ENCODE assay signal across 18 cellular contexts in the genomic region with DNA sequence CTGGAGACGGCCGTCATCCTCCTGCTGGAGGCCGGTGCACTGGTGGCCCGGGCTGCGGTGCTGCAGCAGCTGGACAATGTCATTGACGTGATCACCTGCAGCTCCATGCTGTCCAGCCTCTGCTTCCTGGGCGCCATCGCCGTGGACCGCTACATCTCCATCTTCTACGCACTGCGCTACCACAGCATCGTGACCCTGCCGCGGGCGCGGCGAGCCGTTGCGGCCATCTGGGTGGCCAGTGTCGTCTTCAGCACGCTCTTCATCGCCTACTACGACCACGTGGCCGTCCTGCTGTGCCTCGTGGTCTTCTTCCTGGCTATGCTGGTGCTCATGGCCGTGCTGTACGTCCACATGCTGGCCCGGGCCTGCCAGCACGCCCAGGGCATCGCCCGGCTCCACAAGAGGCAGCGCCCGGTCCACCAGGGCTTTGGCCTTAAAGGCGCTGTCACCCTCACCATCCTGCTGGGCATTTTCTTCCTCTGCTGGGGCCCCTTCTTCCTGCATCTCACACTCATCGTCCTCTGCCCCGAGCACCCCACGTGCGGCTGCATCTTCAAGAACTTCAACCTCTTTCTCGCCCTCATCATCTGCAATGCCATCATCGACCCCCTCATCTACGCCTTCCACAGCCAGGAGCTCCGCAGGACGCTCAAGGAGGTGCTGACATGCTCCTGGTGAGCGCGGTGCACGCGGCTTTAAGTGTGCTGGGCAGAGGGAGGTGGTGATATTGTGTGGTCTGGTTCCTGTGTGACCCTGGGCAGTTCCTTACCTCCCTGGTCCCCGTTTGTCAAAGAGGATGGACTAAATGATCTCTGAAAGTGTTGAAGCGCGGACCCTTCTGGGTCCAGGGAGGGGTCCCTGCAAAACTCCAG. TPM values are rescaled to one million over a fixed set of nuclear protein-coding genes. Genes with fewer than 3 reads are reported as not detected.
DNase-seq lines count a peak whose midpoint lies in the region; ATAC-seq, FAIRE-seq and TF ChIP-seq lines count a peak whose summit lies in the region.
"Had no signal": no experiment of that assay in that cellular context is flagged by ENCODE, and none has a peak within 500 bp of the region (broad histone marks: within the 10 kb centered on the region; RNA-seq: fewer than 3 reads in every experiment).

No MANE protein-coding gene starts in this region.

- H3F3A ChIP-seq in Loucy (ENCODE audit: low read depth) = no peaks in the 10 kb centered on the region

- H3K4me3 ChIP-seq in Loucy (ENCODE audit: low read length, poor library complexity, severe bottlenecking) = peak overlapping the region; percentile 81
- H3K4me3 ChIP-seq in H1 (ENCODE audit: extremely low read depth in 1 of 4, insufficient read depth in 2 of 4, low read depth in 3 of 4, low read length in 4 of 4) = no peak overlapping the region
- H3K4me3 ChIP-seq in neuronal stem cell (ENCODE audit: low read length in 2 of 2) = peak overlapping the region in 1 of 2 donors; percentile 2

- WGBS in H1 (ENCODE audit: extremely low coverage in 1 of 2, insufficient coverage in 1 of 2, insufficient read length in 1 of 2, insufficient replicate concordance in 2 of 2, low coverage in 1 of 2, low lambda C conversion rate in 2 of 2, missing lambda C conversion rate in 1 of 2), 2 experiments = 94% methylated on average over 50 of the region's 52 CpGs; no CpG with 5 or more reads in 1 of the 2 experiments
- no CpG with 5 or more reads among the region's 52 CpGs for WGBS in neuronal stem cell (ENCODE audit: extremely low coverage in 2 of 2, insufficient read length in 2 of 2, insufficient replicate concordance in 1 of 2), 2 donors

- H3K27ac ChIP-seq in H1 (ENCODE audit: low read depth, low read length) = no peak overlapping the region
- no peak overlapping the region for H3K27ac ChIP-seq in neuronal stem cell (replicated peaks; ENCODE audit: low read length)
- H3K27ac ChIP-seq: epithelial cell of prostate had no signal

- H3K4me1 Mint-ChIP-seq in T-helper 1 cell treated with Interleukin-12 subunit alpha and Interleukin-12 subunit beta and Interleukin-4 antibody, amounts not matched to agents 30 μg/mL and 1 μg/mL, for 36 hours (ENCODE audit: low read depth) = peaks cover 30% of the 10 kb centered on the region

- H4K5ac ChIP-seq in H1 (ENCODE audit: insufficient read length, low read depth, low read length) = no peak overlapping the region

- H2AFZ ChIP-seq in Loucy (ENCODE audit: low read length) (no peak overlapping the region), H1 (ENCODE audit: low read length) (no peak overlapping the region), neuronal stem cell (ENCODE audit: low read length) (no peak overlapping the region)

- no peaks in the 10 kb centered on the region for H3K9me3 ChIP-seq in Loucy (ENCODE audit: insufficient read depth, low read depth, low read length)
- H3K9me3 ChIP-seq in H1 (ENCODE audit: insufficient read depth in 2 of 2, low read depth in 1 of 2, low read length in 1 of 2) = no peaks in the 10 kb centered on the region
- no peaks in the 10 kb centered on the region for H3K9me3 ChIP-seq in neuronal stem cell (replicated peaks in 1 of 2; ENCODE audit: control insufficient read depth in 2 of 2, insufficient read depth in 1 of 2, low read depth in 1 of 2, low read length in 2 of 2)
- H3K9me3 ChIP-seq: heart left ventricle had no signal

- ATAC-seq in HG03196 (IDR thresholded peaks at IDR 0.05; ENCODE audit: unreplicated experiment) = no peak
- ATAC-seq: heart left ventricle had no signal

- H3K79me2 ChIP-seq in Loucy (ENCODE audit: insufficient read depth, low read length) = peaks cover 18% of the 10 kb centered on the region; the same call in 1 of the 2 replicates
- no peaks in the 10 kb centered on the region for H3K79me2 ChIP-seq in H1 (ENCODE audit: control insufficient read depth in 1 of 2, insufficient read depth in 2 of 2, low read length in 2 of 2)

- H4K91ac ChIP-seq in H1 (replicated peaks; ENCODE audit: insufficient read length, low read length) (no peak overlapping the region), neuronal stem cell (ENCODE audit: low read depth, low read length, poor library complexity) (no peak overlapping the region)

- H2BK5ac ChIP-seq in H1 (ENCODE audit: low read depth, low read length) (no peak overlapping the region), neuronal stem cell (ENCODE audit: low read length) (peak overlapping the region; percentile 14)

- H3K36me3 ChIP-seq in Loucy (ENCODE audit: insufficient read depth, low read length) = no peaks in the 10 kb centered on the region
- no peaks in the 10 kb centered on the region for H3K36me3 ChIP-seq in H1 (ENCODE audit: control insufficient read depth in 2 of 4, insufficient read depth in 4 of 4, low read length in 3 of 4)
- no peaks in the 10 kb centered on the region for H3K36me3 ChIP-seq in neuronal stem cell (replicated peaks in 1 of 2; ENCODE audit: control insufficient read depth in 2 of 2, insufficient read depth in 2 of 2, low read length in 2 of 2)
- H3K36me3 ChIP-seq: heart left ventricle had no signal

- H2BK120ac ChIP-seq in H1 (replicated peaks; ENCODE audit: low read depth, low read length) (no peak overlapping the region), neuronal stem cell (ENCODE audit: low read depth, low read length) (peak overlapping the region; percentile 84)

- TF ChIP-seq CTCF in Loucy (conservative IDR thresholded peaks at IDR 0.05; ENCODE audit: low read length) (no peak), H1 (IDR thresholded peaks at IDR 0.05; ENCODE audit: control extremely low read depth in 1 of 3, insufficient read depth in 1 of 3, low read depth in 1 of 3, low read length in 3 of 3) (no peak)

- TF ChIP-seq EP300 in H1 (IDR thresholded peaks at IDR 0.05; ENCODE audit: borderline replicate concordance in 1 of 2, low read depth in 2 of 2, low read length in 2 of 2) = no peak

- CTCF ChIA-PET in H1 (lab: Charles Lee; ENCODE audit: partially characterized antibody) = interaction anchor here (0.7 to 8.7 kb wide), 3 partner anchors 10 to 101 kb away, joined by 3 to 70 read pairs (median 4); no protein-coding TSS in a partner anchor

- peak overlapping the region; percentile 2 for H3K27ac Mint-ChIP-seq in T-helper 1 cell treated with Interleukin-12 subunit alpha and Interleukin-12 subunit beta and Interleukin-4 antibody, amounts not matched to agents 30 μg/mL and 1 μg/mL, for 36 hours

- peak overlapping the region; percentile 2 for H3K4me3 Mint-ChIP-seq in T-helper 1 cell treated with Interleukin-12 subunit alpha and Interleukin-12 subunit beta and Interleukin-4 antibody, amounts not matched to agents 30 μg/mL and 1 μg/mL, for 36 hours

- no peaks in the 10 kb centered on the region for H3K79me1 ChIP-seq in H1 (ENCODE audit: low read depth, low read length)
- peaks cover 4% of the 10 kb centered on the region for H3K79me1 ChIP-seq in neuronal stem cell (ENCODE audit: low read depth, low read length)

- no peak overlapping the region for H3K18ac ChIP-seq in H1 (ENCODE audit: extremely low read depth, low read length)
- H3K18ac ChIP-seq in neuronal stem cell (ENCODE audit: low read length) = peak overlapping the region; percentile 83

- TF ChIP-seq RAD21 in H1 (IDR thresholded peaks at IDR 0.05 in 1 of 2, conservative IDR thresholded peaks at IDR 0.05 in 1 of 2; ENCODE audit: low read depth in 2 of 2, low read length in 2 of 2) = no peak

- H2BK20ac ChIP-seq in H1 (ENCODE audit: low read length) = no peak overlapping the region

- H3K23me2 ChIP-seq in H1 (ENCODE audit: low read depth, low read length) = peaks cover 25% of the 10 kb centered on the region

- H3K27me3 Mint-ChIP-seq in T-helper 1 cell treated with Interleukin-12 subunit alpha and Interleukin-12 subunit beta and Interleukin-4 antibody, amounts not matched to agents 30 μg/mL and 1 μg/mL, for 36 hours (ENCODE audit: low read depth) = peaks cover 17% of the 10 kb centered on the region

- DNase-seq in T-helper 1 cell = no peak
- DNase-seq in H1 (ENCODE audit: low read depth in 1 of 2, low spot score in 2 of 2) = no peak
- DNase-seq in neuronal stem cell (ENCODE audit: low spot score) = no peak
- no peak for DNase-seq in cerebellum (ENCODE audit: low spot score)
- no peak for DNase-seq in iPS-NIHi7 (ENCODE audit: extremely low spot score)
- DNase-seq: activated CD4-positive, CD25-positive, alpha-beta regulatory T cell treated with anti-CD3 and anti-CD28 coated beads, Interleukin-2, amount 50 U/mL, for 72 hours; activated T-cell treated with anti-CD3 and anti-CD28 coated beads for 4 hours; heart left ventricle; kidney glomerular epithelial cell; NCI-H146; substantia nigra; SW 1271 had no signal

- TF ChIP-seq POLR2A in H1 (IDR thresholded peaks at IDR 0.05; ENCODE audit: control extremely low read depth in 1 of 2, low read depth in 2 of 2, low read length in 2 of 2) = no peak

- H4K8ac ChIP-seq in H1 (ENCODE audit: extremely low read depth, insufficient read depth, low read length) = no peak overlapping the region
- no peak overlapping the region for H4K8ac ChIP-seq in neuronal stem cell (ENCODE audit: low read depth, low read length)

- FAIRE-seq in H1 (lab: Jason Lieb, UNC) = no peak
- FAIRE-seq: colon, G401.6 had no signal

- H3K14ac ChIP-seq in H1 (ENCODE audit: insufficient read length) = no peak overlapping the region
- no peak overlapping the region for H3K14ac ChIP-seq in neuronal stem cell (ENCODE audit: low read length)

- H3K56ac ChIP-seq in H1 (replicated peaks; ENCODE audit: insufficient read length, low read depth, low read length) = no peak overlapping the region

- peaks cover 3% of the 10 kb centered on the region for H3K36me3 Mint-ChIP-seq in T-helper 1 cell treated with Interleukin-12 subunit alpha and Interleukin-12 subunit beta and Interleukin-4 antibody, amounts not matched to agents 30 μg/mL and 1 μg/mL, for 36 hours (ENCODE audit: low read depth)

- H3K23ac ChIP-seq in H1 (ENCODE audit: insufficient read length) (no peak overlapping the region), neuronal stem cell (ENCODE audit: low read depth, low read length, poor library complexity) (peak overlapping the region; percentile 99)

- no peaks in the 10 kb centered on the region for H3K27me3 ChIP-seq in Loucy (ENCODE audit: insufficient read depth, low read length, poor library complexity, severe bottlenecking)
- H3K27me3 ChIP-seq in H1 (replicated peaks in 1 of 4; ENCODE audit: control insufficient read depth in 3 of 4, extremely low read depth in 1 of 4, insufficient read depth in 3 of 4, low read length in 3 of 4) = peaks cover 0 to 19% (median 16%) of the 10 kb centered on the region in 4 experiments; a peak in 6 of 7 replicates
- H3K27me3 ChIP-seq in neuronal stem cell (ENCODE audit: control insufficient read depth in 3 of 3, insufficient read depth in 3 of 3, low read depth in 1 of 3, low read length in 3 of 3) = no peaks in the 10 kb centered on the region

- POLR2A ChIA-PET in H1 (lab: Charles Lee; ENCODE audit: partially characterized antibody) = interaction anchor here (1.0 to 6.5 kb wide), 4 partner anchors 9 to 101 kb away, joined by 3 to 71 read pairs (median 3); a partner anchor contains a TSS

- H3K9ac ChIP-seq in Loucy (ENCODE audit: low read depth, low read length, poor library complexity, severe bottlenecking) (peak overlapping the region; percentile 90), H1 (replicated peaks in 1 of 4; ENCODE audit: extremely low read depth in 1 of 4, low read depth in 3 of 4, low read length in 3 of 4) (no peak overlapping the region), neuronal stem cell (ENCODE audit: low read depth, low read length, poor library complexity) (peak overlapping the region; percentile 74)

- peak overlapping the region; percentile 88; the same call in 1 of the 2 replicates for H2BK15ac ChIP-seq in H1 (ENCODE audit: low read length)
- H2BK15ac ChIP-seq in neuronal stem cell (ENCODE audit: low read length) = peak overlapping the region; percentile 93

- H3K4me2 ChIP-seq in Loucy (ENCODE audit: low read depth, low read length, poor library complexity, severe bottlenecking) (peak overlapping the region; percentile 95), H1 (ENCODE audit: insufficient read depth in 1 of 2, low read depth in 2 of 2, low read length in 2 of 2) (no peak overlapping the region; a peak in 1 of 4 replicates), neuronal stem cell (ENCODE audit: insufficient read depth, low read length, poor library complexity, severe bottlenecking) (no peak overlapping the region)

- H3K9me3 Mint-ChIP-seq in T-helper 1 cell treated with Interleukin-12 subunit alpha and Interleukin-12 subunit beta and Interleukin-4 antibody, amounts not matched to agents 30 μg/mL and 1 μg/mL, for 36 hours = no peaks in the 10 kb centered on the region

- no peaks in the 10 kb centered on the region for H4K20me1 ChIP-seq in Loucy (ENCODE audit: insufficient read depth, low read length, poor library complexity, severe bottlenecking)
- peaks cover 5% of the 10 kb centered on the region in 2 experiments for H4K20me1 ChIP-seq in H1 (replicated peaks in 1 of 2; ENCODE audit: control insufficient read depth in 1 of 2, insufficient read depth in 2 of 2, low read length in 2 of 2)

- H3K4ac ChIP-seq in H1 (replicated peaks; ENCODE audit: insufficient read length, low read depth, low read length) (no peak overlapping the region), neuronal stem cell (ENCODE audit: low read length) (peak overlapping the region; percentile 57)

- H2AK5ac ChIP-seq in H1 (ENCODE audit: low read depth, low read length) = peak overlapping the region; percentile 28; the same call in 1 of the 2 replicates
- H2AK5ac ChIP-seq in neuronal stem cell (ENCODE audit: low read depth, low read length) = peak overlapping the region; percentile 72

- H2BK12ac ChIP-seq in H1 (ENCODE audit: low read depth, low read length) (peak overlapping the region; percentile 77; the same call in 1 of the 2 replicates), neuronal stem cell (ENCODE audit: low read length) (peak overlapping the region; percentile 97)

- H3K4me1 ChIP-seq in Loucy (ENCODE audit: insufficient read depth, low read length, poor library complexity, severe bottlenecking) = peaks cover 40% of the 10 kb centered on the region
- H3K4me1 ChIP-seq in H1 (replicated peaks in 1 of 4; ENCODE audit: control insufficient read depth in 3 of 4, insufficient read depth in 4 of 4, low read length in 3 of 4) = peaks cover 0 to 30% (median 21%) of the 10 kb centered on the region in 4 experiments; a peak in 6 of 7 replicates
- H3K4me1 ChIP-seq in neuronal stem cell (ENCODE audit: control insufficient read depth in 2 of 2, insufficient read depth in 1 of 2, low read depth in 1 of 2, low read length in 2 of 2) = peaks cover 15 to 28% of the 10 kb centered on the region in 2 donors

- no peaks in the 10 kb centered on the region for H3K9me2 ChIP-seq in Loucy (replicated peaks; ENCODE audit: low read depth, low read length)

RNA-seq across cellular contexts. Expression of a gene that starts 1.1 kb away (rescaled TPM):
- total RNA-seq in H1 (2021; fragmentation: NEBNext Ultra II Directional; extraction: Animal tissue kit (Norgen Biotek cat#: 25700)) = 2.0 and 2.2 TPM in 2 replicates
- polyA plus RNA-seq in H1 (2011; rRNA removed) = 2.9 and 4.3 TPM in 2 replicates
- 3.7 TPM for polyA plus RNA-seq in H1 (2011; cell fraction: cytosol; rRNA removed)
- polyA plus RNA-seq in H1 (2011; cell fraction: nucleus; rRNA removed) = 7.6 TPM
- 1.8 to 3.0 TPM (median 2.2 TPM) in 4 replicates for polyA plus RNA-seq in H1 (2012, experiment 1 of 2)
- polyA plus RNA-seq in H1 (2012, experiment 2 of 2) = 1.8 TPM
- 1.2 TPM for polyA plus RNA-seq in H1 (2013, experiment 1 of 2)
- 1.5 TPM for polyA plus RNA-seq in H1 (2013, experiment 2 of 2)
- polyA minus RNA-seq in H1 (2011; rRNA and poly(A)+ RNA removed) = 3.3 and 5.0 TPM in 2 replicates
- 3.2 TPM for polyA minus RNA-seq in H1 (2011; cell fraction: cytosol; rRNA and poly(A)+ RNA removed)
- polyA minus RNA-seq in H1 (2011; cell fraction: nucleus; rRNA and poly(A)+ RNA removed) = 4.5 TPM
- polyA plus RNA-seq in neuronal stem cell (2013, experiment 1 of 2) = 2.1 TPM
- 2.1 TPM for polyA plus RNA-seq in neuronal stem cell (2013, experiment 2 of 2)
- 4.2 TPM for total RNA-seq in cerebellum

RNA-seq across cellular contexts. Expression of a gene that starts 3.4 kb away (rescaled TPM):
- 275 and 292 TPM in 2 replicates for total RNA-seq in H1 (2021; fragmentation: NEBNext Ultra II Directional; extraction: Animal tissue kit (Norgen Biotek cat#: 25700))
- 393 and 420 TPM in 2 replicates for polyA plus RNA-seq in H1 (2011; rRNA removed)
- polyA plus RNA-seq in H1 (2011; cell fraction: cytosol; rRNA removed) = 210 TPM
- polyA plus RNA-seq in H1 (2011; cell fraction: nucleus; rRNA removed) = 252 TPM
- polyA plus RNA-seq in H1 (2012, experiment 1 of 2) = 287 to 415 TPM (median 389 TPM) in 4 replicates
- polyA plus RNA-seq in H1 (2012, experiment 2 of 2) = 421 TPM
- 211 TPM for polyA plus RNA-seq in H1 (2013, experiment 1 of 2)
- polyA plus RNA-seq in H1 (2013, experiment 2 of 2) = 208 TPM
- 165 and 205 TPM in 2 replicates for polyA minus RNA-seq in H1 (2011; rRNA and poly(A)+ RNA removed)
- polyA minus RNA-seq in H1 (2011; cell fraction: cytosol; rRNA and poly(A)+ RNA removed) = 155 TPM
- polyA minus RNA-seq in H1 (2011; cell fraction: nucleus; rRNA and poly(A)+ RNA removed) = 91.3 TPM
- 121 TPM for polyA plus RNA-seq in neuronal stem cell (2013, experiment 1 of 2)
- polyA plus RNA-seq in neuronal stem cell (2013, experiment 2 of 2) = 119 TPM
- total RNA-seq in cerebellum = 832 TPM

RNA-seq across cellular contexts. Expression of a gene that starts 28.8 kb away (rescaled TPM):
- 48.3 and 53.0 TPM in 2 replicates for total RNA-seq in H1 (2021; fragmentation: NEBNext Ultra II Directional; extraction: Animal tissue kit (Norgen Biotek cat#: 25700))
- 110 and 155 TPM in 2 replicates for polyA plus RNA-seq in H1 (2011; rRNA removed)
- 106 TPM for polyA plus RNA-seq in H1 (2011; cell fraction: cytosol; rRNA removed)
- polyA plus RNA-seq in H1 (2011; cell fraction: nucleus; rRNA removed) = 160 TPM
- 35.4 to 56.5 TPM (median 53.7 TPM) in 4 replicates for polyA plus RNA-seq in H1 (2012, experiment 1 of 2)
- polyA plus RNA-seq in H1 (2012, experiment 2 of 2) = 59.8 TPM
- 47.6 TPM for polyA plus RNA-seq in H1 (2013, experiment 1 of 2)
- 46.6 TPM for polyA plus RNA-seq in H1 (2013, experiment 2 of 2)
- polyA minus RNA-seq in H1 (2011; rRNA and poly(A)+ RNA removed) = 44.0 and 65.5 TPM in 2 replicates
- polyA minus RNA-seq in H1 (2011; cell fraction: cytosol; rRNA and poly(A)+ RNA removed) = 40.0 TPM
- 30.4 TPM for polyA minus RNA-seq in H1 (2011; cell fraction: nucleus; rRNA and poly(A)+ RNA removed)
- 52.9 TPM for polyA plus RNA-seq in neuronal stem cell (2013, experiment 1 of 2)
- 52.2 TPM for polyA plus RNA-seq in neuronal stem cell (2013, experiment 2 of 2)
- total RNA-seq in cerebellum = 49.9 TPM

RNA-seq across cellular contexts. Expression of a gene that starts 46.4 kb away (rescaled TPM):
- 92.2 and 102 TPM in 2 replicates for total RNA-seq in H1 (2021; fragmentation: NEBNext Ultra II Directional; extraction: Animal tissue kit (Norgen Biotek cat#: 25700))
- 78.1 and 102 TPM in 2 replicates for polyA plus RNA-seq in H1 (2011; rRNA removed)
- polyA plus RNA-seq in H1 (2011; cell fraction: cytosol; rRNA removed) = 84.5 TPM
- 230 TPM for polyA plus RNA-seq in H1 (2011; cell fraction: nucleus; rRNA removed)
- polyA plus RNA-seq in H1 (2012, experiment 1 of 2) = 112 to 138 TPM (median 135 TPM) in 4 replicates
- polyA plus RNA-seq in H1 (2012, experiment 2 of 2) = 70.6 TPM
- polyA plus RNA-seq in H1 (2013, experiment 1 of 2) = 86.9 TPM
- polyA plus RNA-seq in H1 (2013, experiment 2 of 2) = 84.9 TPM
- polyA minus RNA-seq in H1 (2011; rRNA and poly(A)+ RNA removed) = 58.3 and 62.0 TPM in 2 replicates
- polyA minus RNA-seq in H1 (2011; cell fraction: cytosol; rRNA and poly(A)+ RNA removed) = 56.6 TPM
- polyA minus RNA-seq in H1 (2011; cell fraction: nucleus; rRNA and poly(A)+ RNA removed) = 49.3 TPM
- 136 TPM for polyA plus RNA-seq in neuronal stem cell (2013, experiment 1 of 2)
- 136 TPM for polyA plus RNA-seq in neuronal stem cell (2013, experiment 2 of 2)
- 87.1 TPM for total RNA-seq in cerebellum

Comparison
In these comparisons a context has a peak if more than half of its experiments do, and no peak if none do; other contexts are left out.
1. H3K9ac ChIP-seq: peak in Loucy (single experiment) and neuronal stem cell (single experiment); none in H1 (0 of 4).